Comparison of ENCODE assay signal across 8 cellular contexts in genomic region chr11:82995754-82996398, GRCh38.
DNase-seq lines count a peak whose midpoint lies in the region; ATAC-seq and TF ChIP-seq lines count a peak whose summit lies in the region.

No MANE protein-coding gene starts in this region.

- intact Hi-C loops in Caco-2 (cut with micrococcal nuclease; ENCODE audit: unreplicated experiment) = loop anchor here (2.0 kb wide), 1 partner anchor 13 kb away; no protein-coding TSS in a partner anchor

- H3K4me3 ChIP-seq in mesenchymal stem cell (ENCODE audit: insufficient read depth in 1 of 2, low read depth in 1 of 2, low read length in 2 of 2) (peak overlapping the region in 1 of 2 experiments; percentile 12), Caco-2 (ENCODE audit: low read depth, low read length) (no peak overlapping the region)

- peak overlapping the region; percentile 56 for H3K4me3 Mint-ChIP-seq in activated T-helper 17 cell treated with anti-CD3 and anti-CD28 coated beads, Interleukin-2, amount 50 U/mL, for 72 hours
- H3K4me3 Mint-ChIP-seq in Caco-2 (ENCODE audit: unreplicated experiment) = no peak overlapping the region

- H3K36me3 ChIP-seq in mesenchymal stem cell (ENCODE audit: control insufficient read depth in 1 of 2, insufficient read depth in 2 of 2, low read depth in 1 of 2, low read length in 2 of 2) (peaks cover 3 to 21% of the 10 kb centered on the region in 2 experiments), Caco-2 (ENCODE audit: control insufficient read depth, insufficient read depth, low read length) (no peaks in the 10 kb centered on the region)

- no peaks in the 10 kb centered on the region for H3K9me3 Mint-ChIP-seq in activated T-helper 17 cell treated with anti-CD3 and anti-CD28 coated beads, Interleukin-2, amount 50 U/mL, for 72 hours
- no peaks in the 10 kb centered on the region for H3K9me3 Mint-ChIP-seq in Caco-2 (ENCODE audit: unreplicated experiment)

- H3K4me2 ChIP-seq in mesenchymal stem cell (ENCODE audit: low read length, poor library complexity, severe bottlenecking) = no peak overlapping the region

- CTCF ChIA-PET in GM10248 (lab: Yijun Ruan, JAX) = interaction anchor here (1.0 to 2.3 kb wide), 5 partner anchors 9 to 25 kb away, joined by 3 to 6 read pairs (median 4); no protein-coding TSS in a partner anchor
- CTCF ChIA-PET in Caco-2 (lab: Charles Lee) = no interaction called here

- no peak overlapping the region for H4K91ac ChIP-seq in mesenchymal stem cell (ENCODE audit: low read length)

- peak overlapping the region; percentile 78 for H3K27ac Mint-ChIP-seq in activated T-helper 17 cell treated with anti-CD3 and anti-CD28 coated beads, Interleukin-2, amount 50 U/mL, for 72 hours
- no peak overlapping the region for H3K27ac Mint-ChIP-seq in Caco-2 (ENCODE audit: unreplicated experiment)

- H3K27me3 Mint-ChIP-seq in activated T-helper 17 cell treated with anti-CD3 and anti-CD28 coated beads, Interleukin-2, amount 50 U/mL, for 72 hours = no peaks in the 10 kb centered on the region
- H3K27me3 Mint-ChIP-seq in Caco-2 (ENCODE audit: insufficient read depth, unreplicated experiment) = no peaks in the 10 kb centered on the region

- H2BK12ac ChIP-seq in mesenchymal stem cell (ENCODE audit: low read length in 2 of 2) = no peak overlapping the region

- H3K4ac ChIP-seq in mesenchymal stem cell (ENCODE audit: low read depth in 1 of 2, low read length in 2 of 2) = no peak overlapping the region

- WGBS in mesenchymal stem cell = 83% methylated on average over 3 of the region's 4 CpGs

- H3K18ac ChIP-seq in mesenchymal stem cell (ENCODE audit: low read depth in 1 of 2, low read length in 2 of 2) = no peak overlapping the region

- H3K27me3 ChIP-seq in mesenchymal stem cell (ENCODE audit: control insufficient read depth in 1 of 2, insufficient read depth in 1 of 2, low read length in 2 of 2) (no peaks in the 10 kb centered on the region), Caco-2 (replicated peaks; ENCODE audit: control insufficient read depth, insufficient read depth, low read length) (no peaks in the 10 kb centered on the region)

- H2BK15ac ChIP-seq in mesenchymal stem cell (ENCODE audit: low read depth, poor library complexity, severe bottlenecking) = no peak overlapping the region

- no peak overlapping the region for H2BK5ac ChIP-seq in mesenchymal stem cell (ENCODE audit: low read depth, low read length, poor library complexity, severe bottlenecking)

- no peak overlapping the region for H3K14ac ChIP-seq in mesenchymal stem cell (ENCODE audit: low read length in 2 of 2)

- H3K9me3 ChIP-seq in mesenchymal stem cell (ENCODE audit: control insufficient read depth, low read length) (no peaks in the 10 kb centered on the region), Caco-2 (no peaks in the 10 kb centered on the region)

- no peak overlapping the region for H2AK5ac ChIP-seq in mesenchymal stem cell (ENCODE audit: low read length, severe bottlenecking)

- H3K36me3 Mint-ChIP-seq in activated T-helper 17 cell treated with anti-CD3 and anti-CD28 coated beads, Interleukin-2, amount 50 U/mL, for 72 hours (ENCODE audit: low read depth) = peaks cover 9% of the 10 kb centered on the region
- no peaks in the 10 kb centered on the region for H3K36me3 Mint-ChIP-seq in Caco-2 (ENCODE audit: insufficient read depth, unreplicated experiment)

- no TSS peak for BruUV-seq in Caco-2 (replicated peaks; lab: Mats Ljungman, UMichigan)

- H3K9ac ChIP-seq in mesenchymal stem cell (ENCODE audit: low read length) = peak overlapping the region; percentile 35

- H4K8ac ChIP-seq in mesenchymal stem cell (ENCODE audit: low read length) = no peak overlapping the region

- H3K4me1 ChIP-seq in mesenchymal stem cell (ENCODE audit: control insufficient read depth, insufficient read depth, low read depth, low read length) (peaks cover 10% of the 10 kb centered on the region), Caco-2 (peaks cover 14% of the 10 kb centered on the region)

- POLR2A ChIA-PET in GM10248 (lab: Yijun Ruan, JAX) = interaction anchor here (0.6 to 0.8 kb wide), 2 partner anchors 11 to 86 kb away, joined by 4 read pairs; no protein-coding TSS in a partner anchor
- POLR2A ChIA-PET in Caco-2 (lab: Charles Lee) = no interaction called here

- H3K23ac ChIP-seq in mesenchymal stem cell (ENCODE audit: low read length in 2 of 2) = peak overlapping the region in 1 of 2 experiments; percentile 36

- peaks cover 18% of the 10 kb centered on the region for H3K79me1 ChIP-seq in mesenchymal stem cell (replicated peaks; ENCODE audit: low read length, poor library complexity, severe bottlenecking)

- H2BK120ac ChIP-seq in mesenchymal stem cell (ENCODE audit: low read depth, low read length) = no peak overlapping the region

- peak overlapping the region; percentile 67 for H3K27ac ChIP-seq in mesenchymal stem cell (ENCODE audit: low read length, poor library complexity, severe bottlenecking)

- H2AFZ ChIP-seq in mesenchymal stem cell (ENCODE audit: low read depth, low read length) = no peak overlapping the region

- DNase-seq in GM10248 (ENCODE audit: extremely low spot score) (peak; percentile 34), mesenchymal stem cell (peak; percentile 60), NCI-H128 (lab: John Stamatoyannopoulos, UW; ENCODE audit: unreplicated experiment) (no peak), NCI-H526 (lab: John Stamatoyannopoulos, UW) (no peak), Caco-2 (no peak), HT-29 (ENCODE audit: low spot score) (no peak)

- no peak for TF ChIP-seq CTCF in GM10248 (IDR thresholded peaks at IDR 0.05; ENCODE audit: control extremely low read depth, extremely low read depth, low read depth, missing control alignments)
- no peak for TF ChIP-seq CTCF in Caco-2 (IDR thresholded peaks at IDR 0.05; ENCODE audit: insufficient read depth in 1 of 2, low read depth in 1 of 2, low read length in 1 of 2, severe bottlenecking in 1 of 2, unreplicated experiment in 1 of 2)

- ATAC-seq in GM21786 (IDR thresholded peaks at IDR 0.05; ENCODE audit: unreplicated experiment) = peak; percentile 31
- ATAC-seq in activated T-helper 17 cell treated with anti-CD3 and anti-CD28 coated beads, Interleukin-2, amount 50 U/mL, for 72 hours (replicated peaks) = peak; percentile 81

- H3K4me1 Mint-ChIP-seq in activated T-helper 17 cell treated with anti-CD3 and anti-CD28 coated beads, Interleukin-2, amount 50 U/mL, for 72 hours = peaks cover 29% of the 10 kb centered on the region
- H3K4me1 Mint-ChIP-seq in Caco-2 (ENCODE audit: low read depth, unreplicated experiment) = no peaks in the 10 kb centered on the region

Comparison
In these comparisons a context has a peak if more than half of its experiments do, and no peak if none do; other contexts are left out.
1. DNase-seq: peak in GM10248 (single experiment) and mesenchymal stem cell (single experiment); none in NCI-H128 (single experiment), NCI-H526 (0 of 2), Caco-2 (0 of 2) and HT-29 (single experiment).